Comparison of ENCODE assay signal across 18 cellular contexts in genomic region chr7:73823257-73823656, GRCh38. TPM values are rescaled to one million over a fixed set of nuclear protein-coding genes. Genes with fewer than 3 reads are reported as not detected.
DNase-seq lines count a peak whose midpoint lies in the region; ATAC-seq, FAIRE-seq and TF ChIP-seq lines count a peak whose summit lies in the region.
"Had no signal": no experiment of that assay in that cellular context is flagged by ENCODE, and none has a peak within 500 bp of the region (broad histone marks: within the 10 kb centered on the region; RNA-seq: fewer than 3 reads in every experiment).

No MANE protein-coding gene starts in this region.

- no peak for TF ChIP-seq POLR2A in HCT116 (IDR thresholded peaks at IDR 0.05; ENCODE audit: borderline replicate concordance, extremely low read depth, insufficient read depth, insufficient read length)

- no peak for DNase-seq in HCT116 (ENCODE audit: low read depth, low spot score)
- DNase-seq in MCF 10A (ENCODE audit: unreplicated experiment): no peak
- DNase-seq in kidney glomerular epithelial cell (lab: John Stamatoyannopoulos, UW): peak; percentile 18
- DNase-seq in small intestine: peak; percentile 40
- DNase-seq in SK-N-DZ (ENCODE audit: low spot score): no peak
- no peak for DNase-seq in iPS-NIHi7 (ENCODE audit: extremely low spot score)
- DNase-seq in activated CD4-positive, alpha-beta T cell treated with anti-CD3 and anti-CD28 coated beads, Interleukin-2, amount 50 U/mL, for 4 hours: no peak
- DNase-seq in stimulated activated naive CD4-positive, alpha-beta T cell (lab: John Stamatoyannopoulos, UW): no peak
- DNase-seq: activated CD4-positive, alpha-beta T cell treated with anti-CD3 and anti-CD28 coated beads, Interleukin-2, amount 10 ng/mL, durations not matched to agents 24 days and 14 days; cortex of kidney; NCI-H1694 treated with DMSO at 0.1 percent for 48 hours; NCI-H69; occipital lobe; stimulated activated CD4-positive, alpha-beta T cell treated with anti-CD3 and anti-CD28 coated beads, Interleukin-15, amount 100 ng/mL, for 24 hours had no signal

- H3K9me3 Mint-ChIP-seq in MCF 10A (ENCODE audit: unreplicated experiment): no peaks in the 10 kb centered on the region
- H3K9me3 Mint-ChIP-seq: activated CD4-positive, alpha-beta T cell treated with anti-CD3 and anti-CD28 coated beads, Interleukin-2, amount 10 ng/mL, durations not matched to agents 24 days and 14 days; activated T-helper 1 cell treated with anti-CD3 and anti-CD28 coated beads, Interleukin-12 subunit alpha, Interleukin-12 subunit beta, Interleukin-2, Interleukin-4 antibody, amounts not matched to agents 30 ng/mL and 10 ng/mL and 1 ng/mL, durations not matched to agents 14 hours and 24 hours and 36 hours; T-helper 2 cell treated with Interferon-gamma antibody and Interleukin-4, amounts not matched to agents 5 μg/mL and 100 μg/mL, for 36 hours had no signal

- no peak for ATAC-seq in HCT116

- H3K9me3 ChIP-seq in HCT116 (ENCODE audit: control insufficient read depth in 1 of 2, insufficient read depth in 1 of 2, low read depth in 1 of 2, low read length in 2 of 2) (no peaks in the 10 kb centered on the region), small intestine (ENCODE audit: control insufficient read depth, low read depth) (no peaks in the 10 kb centered on the region)

- H3K4me1 ChIP-seq in HCT116 (ENCODE audit: control insufficient read depth in 1 of 2, insufficient read depth in 2 of 2, low read length in 2 of 2) (peaks cover 64 to 80% of the 10 kb centered on the region in 2 experiments), small intestine (ENCODE audit: control insufficient read depth in 2 of 2, insufficient read depth in 1 of 2, low read depth in 1 of 2, low read length in 1 of 2) (peaks cover 2 to 4% of the 10 kb centered on the region in 2 donors)

- H3K27me3 Mint-ChIP-seq in MCF 10A (ENCODE audit: insufficient read depth, unreplicated experiment): no peaks in the 10 kb centered on the region

- no peaks in the 10 kb centered on the region for H3K36me3 Mint-ChIP-seq in MCF 10A (ENCODE audit: insufficient read depth, unreplicated experiment)

- no peak for TF ChIP-seq CTCF in HCT116 (IDR thresholded peaks at IDR 0.05 in 2 of 3, conservative IDR thresholded peaks at IDR 0.05 in 1 of 3; ENCODE audit: borderline replicate concordance in 1 of 3, insufficient read depth in 1 of 3, low read depth in 2 of 3, low read length in 2 of 3)
- no peak for TF ChIP-seq CTCF in MCF 10A (IDR thresholded peaks at IDR 0.05; ENCODE audit: unreplicated experiment)

- CTCF ChIA-PET in HCT116 (lab: Charles Lee): interaction anchor here (1.1 kb wide), 1 partner anchor 24 kb away, joined by 3 read pairs; no protein-coding TSS in a partner anchor
- CTCF ChIA-PET in MCF 10A (lab: Yijun Ruan, JAX): interaction anchor here (0.6 to 2.1 kb wide), 8 partner anchors 9 to 750 kb away, joined by 3 to 9 read pairs (median 4); no protein-coding TSS in a partner anchor

- H3K4me2 ChIP-seq in HCT116 (ENCODE audit: low read length): peak overlapping the region; percentile 94

- intact Hi-C loops in HCT116 (cut with micrococcal nuclease): loop anchor here (2.0 kb wide), 1 partner anchor 14 kb away; no protein-coding TSS in a partner anchor
- intact Hi-C loops in MCF 10A (cut with micrococcal nuclease): no loop called here

- no peaks in the 10 kb centered on the region for H3K79me2 ChIP-seq in HCT116 (ENCODE audit: insufficient read depth, low read length)

- WGBS in small intestine, 3 donors: 50 to 65% (median 63%) methylated on average over 5 of the region's 5 CpGs

- RAD21 ChIA-PET in HCT116 (lab: Charles Lee; ENCODE audit: low non-redundant PET in 1 of 2, low total read pairs in 2 of 2, uncharacterized antibody in 2 of 2, unreplicated experiment in 2 of 2): interaction anchor here in 1 of 2 experiments (0.6 kb wide), 1 partner anchor 13 kb away, joined by 4 read pairs; no protein-coding TSS in a partner anchor

- TF ChIP-seq RAD21 in HCT116 (IDR thresholded peaks at IDR 0.05; ENCODE audit: low read depth): no peak

- H3K27ac ChIP-seq in HCT116 (ENCODE audit: low read depth, low read length): peak overlapping the region; percentile 82
- H3K27ac ChIP-seq in small intestine (ENCODE audit: low read depth in 1 of 2, low read length in 1 of 2): peak overlapping the region; percentile 91 to 94

- POLR2A ChIA-PET in HCT116 (lab: Charles Lee) (interaction anchor here (1.4 to 3.5 kb wide), 8 partner anchors 7 to 85 kb away, joined by 4 to 30 read pairs (median 7); partner anchors contain the start of genes ABHD11, CLDN4 and METTL27), MCF 10A (lab: Yijun Ruan, JAX) (interaction anchor here (0.5 to 3.4 kb wide), 13 partner anchors 9 to 302 kb away, joined by 3 to 48 read pairs (median 7); partner anchors contain the start of genes ABHD11 and METTL27)

- H3K4me3 ChIP-seq in HCT116 (replicated peaks in 1 of 2; ENCODE audit: low read depth in 1 of 2, low read length in 2 of 2) (peak overlapping the region in 1 of 2 experiments; percentile 42; a peak in 2 of 4 replicates), small intestine (ENCODE audit: low read depth in 1 of 2, low read length in 2 of 2) (no peak overlapping the region)

- H3K27me3 ChIP-seq in HCT116 (ENCODE audit: insufficient read depth, low read length) (no peaks in the 10 kb centered on the region), small intestine (ENCODE audit: control insufficient read depth in 2 of 2, insufficient read depth in 2 of 2, low read length in 2 of 2) (no peaks in the 10 kb centered on the region)

- peak overlapping the region; percentile 61 for H3K9ac ChIP-seq in HCT116 (ENCODE audit: low read length)

- H3K4me3 Mint-ChIP-seq in MCF 10A (ENCODE audit: unreplicated experiment): peak overlapping the region; percentile 11
- H3K4me3 Mint-ChIP-seq: activated CD4-positive, alpha-beta T cell treated with anti-CD3 and anti-CD28 coated beads, Interleukin-2, amount 10 ng/mL, durations not matched to agents 24 days and 14 days; activated T-helper 1 cell treated with anti-CD3 and anti-CD28 coated beads, Interleukin-12 subunit alpha, Interleukin-12 subunit beta, Interleukin-2, Interleukin-4 antibody, amounts not matched to agents 30 ng/mL and 10 ng/mL and 1 ng/mL, durations not matched to agents 14 hours and 24 hours and 36 hours; T-helper 2 cell treated with Interferon-gamma antibody and Interleukin-4, amounts not matched to agents 5 μg/mL and 100 μg/mL, for 36 hours had no signal

- H3K9me2 ChIP-seq in HCT116 (ENCODE audit: insufficient read depth): no peaks in the 10 kb centered on the region

- H3K36me3 ChIP-seq in HCT116 (ENCODE audit: control insufficient read depth in 1 of 2, insufficient read depth in 2 of 2, low read length in 2 of 2) (no peaks in the 10 kb centered on the region), small intestine (ENCODE audit: control insufficient read depth in 2 of 2, insufficient read depth in 2 of 2, low read length in 2 of 2) (no peaks in the 10 kb centered on the region)

- H3K27ac Mint-ChIP-seq in MCF 10A (ENCODE audit: low read depth, unreplicated experiment): peak overlapping the region; percentile 80
- H3K27ac Mint-ChIP-seq: activated CD4-positive, alpha-beta T cell treated with anti-CD3 and anti-CD28 coated beads, Interleukin-2, amount 10 ng/mL, durations not matched to agents 24 days and 14 days; activated T-helper 1 cell treated with anti-CD3 and anti-CD28 coated beads, Interleukin-12 subunit alpha, Interleukin-12 subunit beta, Interleukin-2, Interleukin-4 antibody, amounts not matched to agents 30 ng/mL and 10 ng/mL and 1 ng/mL, durations not matched to agents 14 hours and 24 hours and 36 hours; T-helper 2 cell treated with Interferon-gamma antibody and Interleukin-4, amounts not matched to agents 5 μg/mL and 100 μg/mL, for 36 hours had no signal

- H4K20me1 ChIP-seq in HCT116 (ENCODE audit: insufficient read depth): no peaks in the 10 kb centered on the region

- FAIRE-seq in small intestine (lab: Jason Lieb, UNC): no peak

- H3K4me1 Mint-ChIP-seq in MCF 10A (ENCODE audit: insufficient read depth, unreplicated experiment): peaks cover 39% of the 10 kb centered on the region

- H2AFZ ChIP-seq in HCT116 (ENCODE audit: low read depth, low read length, poor library complexity, severe bottlenecking): no peak overlapping the region

- BruUV-seq in HCT116 (replicated peaks; lab: Mats Ljungman, UMichigan) (no TSS peak), MCF 10A (replicated peaks; lab: Mats Ljungman, UMichigan) (no TSS peak)

TF ChIP-seq in HCT116, 20 proteins besides CTCF, POLR2A, EP300 and RAD21 (continues in another document):
- TF ChIP-seq CEBPB (IDR thresholded peaks at IDR 0.05; ENCODE audit: low read depth) (no peak), ELF1 (IDR thresholded peaks at IDR 0.05; ENCODE audit: borderline replicate concordance, low read depth) (no peak), EZH2phosphoT487 (IDR thresholded peaks at IDR 0.05; ENCODE audit: borderline replicate concordance) (no peak), JUND (IDR thresholded peaks at IDR 0.05) (no peak)

RNA-seq across cellular contexts. Expression of gene CLDN4, which starts 7.5 kb away (rescaled TPM):
- total RNA-seq in HCT116 (2021; ENCODE audit: unreplicated experiment): 234 TPM
- 401 and 646 TPM in 2 replicates for polyA plus RNA-seq in HCT116 (2012)
- 0.22 and 0.28 TPM in 2 replicates for total RNA-seq in MCF 10A (2022)
- 100 to 1,000 TPM; 115 to 226 (median 178) TPM for polyA plus RNA-seq in small intestine
- 0.08 TPM in 1 of 2 replicates, not detected in the other for polyA plus RNA-seq in SK-N-DZ (2014; cell fraction: cytosol; rRNA removed)
- not detected in 2 replicates for polyA plus RNA-seq in SK-N-DZ (2014; cell fraction: nucleus; rRNA removed)
- total RNA-seq: activated CD4-positive, alpha-beta T cell treated with anti-CD3 and anti-CD28 coated beads, Interleukin-2, amount 10 ng/mL, durations not matched to agents 24 days and 14 days; activated T-helper 1 cell treated with anti-CD3 and anti-CD28 coated beads, Interleukin-12 subunit alpha, Interleukin-12 subunit beta, Interleukin-2, Interleukin-4 antibody, amounts not matched to agents 30 ng/mL and 10 ng/mL and 1 ng/mL, durations not matched to agents 14 hours and 24 hours and 36 hours; lung microvascular endothelial cell had no signal

RNA-seq across cellular contexts. Expression of gene METTL27, which starts 19.1 kb away (rescaled TPM):
- total RNA-seq in HCT116 (2021; ENCODE audit: unreplicated experiment) (30.4 TPM), MCF 10A (2022) (4.4 and 7.3 TPM in 2 replicates)
- polyA plus RNA-seq in HCT116 (2012): 36.9 and 40.2 TPM in 2 replicates
- 1 to 10 TPM in 1 of 3 donors, under 1 TPM in 2; 0.89 to 4.1 (median 0.94) TPM for polyA plus RNA-seq in small intestine
- polyA plus RNA-seq in SK-N-DZ (2014; cell fraction: cytosol; rRNA removed): 0.33 and 0.61 TPM in 2 replicates
- 1.7 TPM in 1 of 2 replicates, not detected in the other for polyA plus RNA-seq in SK-N-DZ (2014; cell fraction: nucleus; rRNA removed)

RNA-seq across cellular contexts. Expression of gene TMEM270, which starts 37.7 kb away (rescaled TPM):
- total RNA-seq in HCT116 (2021; ENCODE audit: unreplicated experiment) (1.1 TPM), MCF 10A (2022) (not detected in 2 replicates)
- polyA plus RNA-seq in HCT116 (2012): 0.81 and 0.85 TPM in 2 replicates
- under 1 TPM in 1 of 3 donors, not detected in 2; 0.18 TPM for polyA plus RNA-seq in small intestine
- not detected in 2 replicates for polyA plus RNA-seq in SK-N-DZ (2014; cell fraction: cytosol; rRNA removed)
- polyA plus RNA-seq in SK-N-DZ (2014; cell fraction: nucleus; rRNA removed): not detected in 2 replicates
- total RNA-seq: activated CD4-positive, alpha-beta T cell treated with anti-CD3 and anti-CD28 coated beads, Interleukin-2, amount 10 ng/mL, durations not matched to agents 24 days and 14 days; activated T-helper 1 cell treated with anti-CD3 and anti-CD28 coated beads, Interleukin-12 subunit alpha, Interleukin-12 subunit beta, Interleukin-2, Interleukin-4 antibody, amounts not matched to agents 30 ng/mL and 10 ng/mL and 1 ng/mL, durations not matched to agents 14 hours and 24 hours and 36 hours; lung microvascular endothelial cell; occipital lobe had no signal
- polyA plus RNA-seq: BJ had no signal

RNA-seq across cellular contexts. Expression of gene CLDN3, which starts 53.2 kb away (rescaled TPM):
- total RNA-seq in HCT116 (2021; ENCODE audit: unreplicated experiment): 19.2 TPM
- polyA plus RNA-seq in HCT116 (2012): 41.6 and 56.2 TPM in 2 replicates
- not detected in 2 replicates for total RNA-seq in MCF 10A (2022)
- 100 to 1,000 TPM; 236 to 394 (median 302) TPM for polyA plus RNA-seq in small intestine
- polyA plus RNA-seq in SK-N-DZ (2014; cell fraction: cytosol; rRNA removed): not detected in 2 replicates
- polyA plus RNA-seq in SK-N-DZ (2014; cell fraction: nucleus; rRNA removed): not detected in 2 replicates
- total RNA-seq: activated CD4-positive, alpha-beta T cell treated with anti-CD3 and anti-CD28 coated beads, Interleukin-2, amount 10 ng/mL, durations not matched to agents 24 days and 14 days; activated T-helper 1 cell treated with anti-CD3 and anti-CD28 coated beads, Interleukin-12 subunit alpha, Interleukin-12 subunit beta, Interleukin-2, Interleukin-4 antibody, amounts not matched to agents 30 ng/mL and 10 ng/mL and 1 ng/mL, durations not matched to agents 14 hours and 24 hours and 36 hours; occipital lobe had no signal
- polyA plus RNA-seq: BJ had no signal

Comparison
In these comparisons a context has a peak if more than half of its experiments do, and no peak if none do; other contexts are left out.
1. DNase-seq: peak in kidney glomerular epithelial cell (single experiment) and small intestine (single experiment); none in HCT116 (single experiment), MCF 10A (single experiment), SK-N-DZ (single experiment), iPS-NIHi7 (single experiment), activated CD4-positive, alpha-beta T cell treated with anti-CD3 and anti-CD28 coated beads, Interleukin-2, amount 50 U/mL, for 4 hours (0 of 2) and stimulated activated naive CD4-positive, alpha-beta T cell (0 of 6).
2. RNA of gene CLDN4, which starts 7.5 kb away (total RNA-seq): 234 TPM in HCT116 (single experiment); 0.22 to 0.28 TPM in MCF 10A; every median in the first group is over 100 times any median in the second.